ENCODE assay signal across 11 cellular contexts in the genomic region with DNA sequence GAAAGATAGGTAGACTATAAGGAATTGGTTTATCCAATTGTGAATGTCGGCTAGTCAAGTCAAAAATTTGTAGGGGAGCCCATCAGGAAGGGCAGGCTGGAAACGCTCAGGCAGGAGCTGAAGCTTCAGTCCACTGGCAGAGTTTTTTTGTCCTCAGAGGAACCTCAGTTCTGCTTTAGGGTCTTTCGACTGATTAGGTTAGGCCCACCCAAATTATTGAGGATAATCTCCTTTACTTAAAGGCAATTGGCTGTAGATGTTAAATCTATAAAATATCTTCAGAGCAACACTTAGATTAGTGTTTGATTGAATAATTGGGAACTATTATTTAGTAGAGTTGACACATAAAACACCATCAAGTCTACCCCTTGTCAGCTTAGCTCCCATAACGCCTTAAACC.
"Had no signal": no experiment of that assay in that cellular context is flagged by ENCODE, and none has a peak within 500 bp of the region (broad histone marks: within the 10 kb centered on the region; RNA-seq: fewer than 3 reads in every experiment).

No MANE protein-coding gene starts in this region.

- ATAC-seq: GM23338, HCT116 had no signal

- H3K27ac ChIP-seq: GM23248 had no signal

- H3K36me3 ChIP-seq: HAP-1 had no signal

- H3K4me1 ChIP-seq: HAP-1 had no signal

- H3K4me2 ChIP-seq: GM23338 had no signal

- H3K9ac ChIP-seq: GM23248 had no signal

- DNase-seq: GM23248, GOT3, H7, H9, HCEC 1CT, HFFc6 had no signal

- FAIRE-seq: H1, H54 had no signal

- H3K4me3 ChIP-seq: GM23248, GM23338, HAP-1 had no signal

- H2AFZ ChIP-seq: GM23248, GM23338 had no signal
